26 cellular contexts compared by ENCODE assay signal in genomic region chr1:83819436-83819835, GRCh38.
"Had no signal": no experiment of that assay in that cellular context is flagged by ENCODE, and none has a peak within 500 bp of the region (broad histone marks: within the 10 kb centered on the region; RNA-seq: fewer than 3 reads in every experiment).

No MANE protein-coding gene starts in this region.

- DNase-seq: activated CD4-positive, alpha-beta memory T cell treated with anti-CD3 and anti-CD28 coated beads for 36 hours; activated CD4-positive, alpha-beta T cell treated with anti-CD3 and anti-CD28 coated beads, Interleukin-2, amount 10 ng/mL, durations not matched to agents 24 days and 14 days; activated CD4-positive, CD25-positive, alpha-beta regulatory T cell treated with anti-CD3 and anti-CD28 coated beads, Interleukin-2, amount 50 U/mL, for 72 hours; activated CD8-positive, alpha-beta memory T cell treated with anti-CD3 and anti-CD28 coated beads, Interleukin-2, amount 50 U/mL, for 4 hours; activated effector memory CD4-positive, alpha-beta T cell treated with anti-CD3 and anti-CD28 coated beads, Interleukin-2, amount 50 U/mL, for 16 hours; activated naive CD4-positive, alpha-beta T cell treated with anti-CD3 and anti-CD28 coated beads for 36 hours; activated naive CD8-positive, alpha-beta T cell treated with anti-CD3 and anti-CD28 coated beads for 36 hours; activated T-cell treated with anti-CD3 and anti-CD28 coated beads, Interleukin-2, amount 50 U/mL, for 1 hour; aorta; effector CD8-positive, alpha-beta T cell; left cardiac atrium; midbrain; naive thymus-derived CD4-positive, alpha-beta T cell; nucleus accumbens; retina; sigmoid colon; stimulated activated CD4-positive, alpha-beta T cell treated with anti-CD3 and anti-CD28 coated beads, Interleukin-4, amount 100 ng/mL, for 4 hours; stimulated activated CD8-positive, alpha-beta memory T cell treated with anti-CD3 and anti-CD28 coated beads, Interleukin-4, amount 100 ng/mL, for 48 hours; stimulated activated naive CD8-positive, alpha-beta T cell treated with anti-CD3 and anti-CD28 coated beads, Interleukin-15, amount 100 ng/mL, for 72 hours; substantia nigra had no signal

- H3K9me3 ChIP-seq: adrenal gland, body of pancreas, pancreas, prostate gland, sigmoid colon, upper lobe of left lung, vagina had no signal

- ATAC-seq: left cardiac atrium; stimulated activated naive CD8-positive, alpha-beta T cell treated with anti-CD3 and anti-CD28 coated beads, Interleukin-15, amount 100 ng/mL, for 72 hours had no signal

- H3K27ac ChIP-seq: adrenal gland, body of pancreas, pancreas, prostate gland, sigmoid colon, upper lobe of left lung, vagina had no signal

- H3K27me3 ChIP-seq: adrenal gland, body of pancreas, pancreas, sigmoid colon, upper lobe of left lung, vagina had no signal

- H3K36me3 ChIP-seq: adrenal gland, pancreas, prostate gland, sigmoid colon, upper lobe of left lung, vagina had no signal

- H3K4me3 ChIP-seq: adrenal gland, body of pancreas, pancreas, prostate gland, sigmoid colon, upper lobe of left lung, vagina had no signal
